Comparison of ENCODE assay signal across 35 cellular contexts in the genomic region with DNA sequence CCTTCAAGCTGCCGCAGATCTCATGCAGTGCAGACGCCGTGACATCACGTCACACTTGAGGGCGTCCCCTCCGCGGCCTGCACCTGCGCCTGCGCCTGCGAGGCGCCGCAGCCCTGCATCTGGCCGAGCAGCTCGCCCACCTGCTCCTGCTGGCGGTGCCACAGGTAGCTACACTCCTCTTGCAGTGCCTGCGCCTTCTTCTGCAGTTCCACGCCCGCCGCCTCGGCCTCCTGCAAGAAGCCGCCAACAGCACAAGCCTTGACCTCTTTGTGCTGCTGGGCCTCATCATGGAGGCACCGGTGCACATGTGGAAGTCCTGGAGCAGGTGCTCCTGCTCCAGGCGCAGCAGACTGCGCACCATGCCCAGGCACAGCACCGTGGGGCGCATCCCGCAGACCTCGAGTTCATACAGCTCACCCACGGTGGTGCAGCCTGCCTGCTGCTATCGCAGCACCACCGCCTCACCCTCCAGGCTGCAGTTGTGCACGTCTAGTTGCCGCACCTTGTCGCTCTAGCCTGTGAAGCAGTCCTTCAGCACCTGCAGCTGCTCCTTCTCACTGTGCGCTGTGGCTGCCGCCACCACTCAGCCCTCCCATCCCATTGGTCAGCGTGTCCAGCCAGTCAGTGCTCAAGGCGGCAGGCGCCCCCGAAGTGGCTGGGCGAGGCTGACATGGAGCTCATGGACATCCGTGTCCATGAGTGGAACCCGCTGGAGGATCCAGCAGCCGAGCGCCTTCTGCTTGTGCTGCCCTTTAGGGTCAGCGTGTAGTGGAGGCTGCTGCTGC. TPM values are rescaled to one million over a fixed set of nuclear protein-coding genes. Genes with fewer than 3 reads are reported as not detected.
"Had no signal": no experiment of that assay in that cellular context is flagged by ENCODE, and none has a peak within 500 bp of the region (broad histone marks: within the 10 kb centered on the region; RNA-seq: fewer than 3 reads in every experiment).

No MANE protein-coding gene starts in this region.

- H3K4me1 Mint-ChIP-seq: mesothelial cell of epicardium had no signal

- H3K36me3 ChIP-seq: adrenal gland, gastrocnemius medialis, pancreas, prostate gland, upper lobe of left lung, WERI-Rb-1 had no signal

- H3K27me3 Mint-ChIP-seq: activated CD4-positive, alpha-beta memory T cell treated with anti-CD3 and anti-CD28 coated beads, Interleukin-2, amount 10 ng/mL, durations not matched to agents 7 days and 5 days; effector memory CD8-positive, alpha-beta T cell; naive B cell; stimulated activated memory B cell treated with anti-CD40 and anti-IgM and Interleukin-4, amounts not matched to agents 10 μg/mL and 1 μg/mL and 100 μg/mL, for 72 hours; stimulated activated naive CD8-positive, alpha-beta T cell treated with anti-CD3 and anti-CD28 coated beads, Interleukin-15, amount 100 ng/mL, for 72 hours; T-cell had no signal

- DNase-seq: activated CD4-positive, alpha-beta memory T cell treated with anti-CD3 and anti-CD28 coated beads, Interleukin-2, amount 10 ng/mL, durations not matched to agents 7 days and 5 days; activated CD4-positive, alpha-beta T cell treated with anti-CD3 and anti-CD28 coated beads for 48 hours; activated naive CD4-positive, alpha-beta T cell treated with anti-CD3 and anti-CD28 coated beads, Interleukin-2, amount 50 U/mL, for 16 hours; activated T-cell treated with anti-CD3 and anti-CD28 coated beads, Interleukin-2, amount 50 U/mL, for 4 hours; aorta; body of pancreas; effector memory CD8-positive, alpha-beta T cell; erythroblast; gastrocnemius medialis; head of caudate nucleus; hippocampal formation; left colon; mammary epithelial cell; naive B cell; nephron progenitor cell; pancreas; retina; stimulated activated CD4-positive, alpha-beta T cell treated with anti-CD3 and anti-CD28 coated beads, Interleukin-4, amount 100 ng/mL, for 24 hours; stimulated activated naive CD8-positive, alpha-beta T cell treated with anti-CD3 and anti-CD28 coated beads, Interleukin-15, amount 100 ng/mL, for 72 hours; substantia nigra; T-cell; T-helper 9 cell; WERI-Rb-1 had no signal

- H3K27me3 ChIP-seq: adrenal gland, body of pancreas, gastrocnemius medialis, pancreas, upper lobe of left lung had no signal

- H3K4me3 ChIP-seq: adrenal gland, body of pancreas, coronary artery, gastrocnemius medialis, pancreas, prostate gland, skin epidermis, upper lobe of left lung had no signal

- ATAC-seq: activated CD4-positive, CD25-positive, alpha-beta regulatory T cell treated with anti-CD3 and anti-CD28 coated beads, Interleukin-2, amount 50 U/mL, for 24 hours; activated T-cell treated with anti-CD3 and anti-CD28 coated beads, Interleukin-2, amount 50 U/mL, for 4 hours; body of pancreas; effector memory CD8-positive, alpha-beta T cell; gastrocnemius medialis; left colon; pancreas; sciatic nerve; stimulated activated memory B cell treated with anti-CD40 and anti-IgM and Interleukin-4, amounts not matched to agents 10 μg/mL and 1 μg/mL and 100 μg/mL, for 72 hours; stimulated activated naive CD8-positive, alpha-beta T cell treated with anti-CD3 and anti-CD28 coated beads, Interleukin-15, amount 100 ng/mL, for 72 hours; T-cell had no signal

- H3K4me1 ChIP-seq: adrenal gland, body of pancreas, gastrocnemius medialis, pancreas, prostate gland had no signal

- H3K4me3 Mint-ChIP-seq: activated CD4-positive, alpha-beta memory T cell treated with anti-CD3 and anti-CD28 coated beads, Interleukin-2, amount 10 ng/mL, durations not matched to agents 7 days and 5 days; activated T-cell treated with anti-CD3 and anti-CD28 coated beads, Interleukin-2, amount 50 U/mL, for 4 hours; effector memory CD8-positive, alpha-beta T cell; mesothelial cell of epicardium; nephron progenitor cell; stimulated activated memory B cell treated with anti-CD40 and anti-IgM and Interleukin-4, amounts not matched to agents 10 μg/mL and 1 μg/mL and 100 μg/mL, for 72 hours; T-cell had no signal

- H3K27ac Mint-ChIP-seq: mesothelial cell of epicardium had no signal

- FAIRE-seq: keratinocyte, pancreas had no signal

- H3K27ac ChIP-seq: adrenal gland, body of pancreas, coronary artery, gastrocnemius medialis, pancreas, prostate gland, upper lobe of left lung, WERI-Rb-1 had no signal

RNA-seq across cellular contexts. Expression of a gene that starts 12.3 kb away (rescaled TPM):
- total RNA-seq: cerebellum, mammary epithelial cell, mesothelial cell of epicardium, SK-MEL-5 had no signal
- polyA plus RNA-seq: keratinocyte, mammary epithelial cell had no signal
